In genomic region chr7:92359801-92360200, GRCh38 we compare ENCODE assay signal across 27 cellular contexts.
DNase-seq lines count a peak whose midpoint lies in the region; ATAC-seq and TF ChIP-seq lines count a peak whose summit lies in the region.
"Had no signal": no experiment of that assay in that cellular context is flagged by ENCODE, and none has a peak within 500 bp of the region (broad histone marks: within the 10 kb centered on the region; RNA-seq: fewer than 3 reads in every experiment).

No MANE protein-coding gene starts in this region.

- peaks cover 6% of the 10 kb centered on the region for H3F3A ChIP-seq in SK-N-SH (replicated peaks; ENCODE audit: insufficient read depth)

- WGBS in SK-N-SH (ENCODE audit: low lambda C conversion rate): 96% methylated on average over 3 of the region's 3 CpGs

- no peak for TF ChIP-seq CTCF in SK-N-SH (IDR thresholded peaks at IDR 0.05)
- TF ChIP-seq CTCF in fibroblast of pulmonary artery (IDR thresholded peaks at IDR 0.05; ENCODE audit: low read length, missing control alignments): no peak
- no peak for TF ChIP-seq CTCF in ascending aorta (IDR thresholded peaks at IDR 0.05)

- H3K9ac ChIP-seq in SK-N-SH: no peak overlapping the region

- CTCF ChIA-PET in SK-N-SH (lab: Yijun Ruan, JAX): no interaction called here

- H3K27me3 ChIP-seq in SK-N-SH (ENCODE audit: insufficient read depth) (no peaks in the 10 kb centered on the region), ascending aorta (no peaks in the 10 kb centered on the region)
- H3K27me3 ChIP-seq: esophagus muscularis mucosa, gastrocnemius medialis, Peyer's patch had no signal

- H3K36me3 ChIP-seq in SK-N-SH (replicated peaks in 1 of 2; ENCODE audit: control insufficient read depth in 1 of 2, insufficient read depth in 2 of 2, low read length in 1 of 2) (peaks cover 36 to 64% of the 10 kb centered on the region in 2 experiments), ascending aorta (peaks cover 12 to 28% of the 10 kb centered on the region in 2 donors)

- H3K79me2 ChIP-seq in SK-N-SH (ENCODE audit: insufficient read depth): no peaks in the 10 kb centered on the region

- POLR2A ChIA-PET in SK-N-SH (lab: Yijun Ruan, JAX): no interaction called here

- TF ChIP-seq RAD21 in SK-N-SH (IDR thresholded peaks at IDR 0.05; ENCODE audit: low read length): no peak

- no peak for TF ChIP-seq EP300 in SK-N-SH (IDR thresholded peaks at IDR 0.05; ENCODE audit: borderline replicate concordance in 1 of 2, low read depth in 1 of 2, low read length in 1 of 2)

- intact Hi-C loops in ascending aorta (cut with DNase I): no loop called here

- H3K4me3 ChIP-seq in SK-N-SH (ENCODE audit: low read depth in 2 of 2, low read length in 1 of 2) (no peak overlapping the region), fibroblast of pulmonary artery (replicated peaks; ENCODE audit: low read depth, low read length) (no peak overlapping the region), ascending aorta (no peak overlapping the region)
- H3K4me3 ChIP-seq: esophagus muscularis mucosa, gastrocnemius medialis, K562, mucosa of descending colon, Peyer's patch had no signal

- H3K4me1 ChIP-seq in SK-N-SH (ENCODE audit: control insufficient read depth in 1 of 2, insufficient read depth in 2 of 2, low read depth in 1 of 2, low read length in 1 of 2) (peaks cover 0 to 7% of the 10 kb centered on the region in 2 experiments; a peak in 1 of 4 replicates), ascending aorta (no peaks in the 10 kb centered on the region)
- H3K4me1 ChIP-seq: esophagus muscularis mucosa, gastrocnemius medialis, Peyer's patch had no signal

- H3K9me3 ChIP-seq in SK-N-SH: no peaks in the 10 kb centered on the region
- no peaks in the 10 kb centered on the region for H3K9me3 ChIP-seq in ascending aorta
- H3K9me3 ChIP-seq: esophagus muscularis mucosa, gastrocnemius medialis, mucosa of descending colon, Peyer's patch had no signal

- H3K9me2 ChIP-seq in SK-N-SH: no peaks in the 10 kb centered on the region

- peak overlapping the region in 1 of 2 experiments; percentile 19; a peak in 2 of 4 replicates for H3K27ac ChIP-seq in SK-N-SH (ENCODE audit: low read depth in 2 of 2, low read length in 1 of 2)
- H3K27ac ChIP-seq in ascending aorta: no peak overlapping the region
- H3K27ac ChIP-seq: esophagus muscularis mucosa, gastrocnemius medialis, Peyer's patch had no signal

- H3K4me2 ChIP-seq in SK-N-SH: no peak overlapping the region; the same call in 1 of the 2 replicates

- H4K20me1 ChIP-seq in SK-N-SH (ENCODE audit: insufficient read depth): no peaks in the 10 kb centered on the region

- DNase-seq in GM04503 (ENCODE audit: low read depth) (peak; percentile 42), SK-N-SH (no peak), fibroblast of pulmonary artery (ENCODE audit: low read depth) (peak; percentile 19), ascending aorta (ENCODE audit: low spot score in 2 of 2) (no peak)
- DNase-seq: activated CD4-positive, alpha-beta memory T cell treated with anti-CD3 and anti-CD28 coated beads, Interleukin-2, amount 10 ng/mL, durations not matched to agents 7 days and 5 days; activated CD8-positive, alpha-beta memory T cell treated with anti-CD3 and anti-CD28 coated beads, Interleukin-2, amount 50 U/mL, for 48 hours; activated naive CD4-positive, alpha-beta T cell treated with anti-CD3 and anti-CD28 coated beads, Interleukin-2, amount 50 U/mL, for 16 hours; aorta; CD4-positive, alpha-beta T cell; dermis blood vessel endothelial cell; DND-41; gastrocnemius medialis; hippocampal formation; left cardiac atrium; mucosa of descending colon; NCI-H1105; NCI-H1930; NCI-H2227 treated with DMSO at 0.1 percent for 48 hours; NCI-H526; Peyer's patch; SIG-M5; T-helper 9 cell had no signal

- ATAC-seq in GM18519 (IDR thresholded peaks at IDR 0.05; ENCODE audit: low FRiP score, unreplicated experiment) (no peak), HG03442 (IDR thresholded peaks at IDR 0.05; ENCODE audit: unreplicated experiment) (no peak), HG02763 (IDR thresholded peaks at IDR 0.05; ENCODE audit: unreplicated experiment) (no peak)
- ATAC-seq: gastrocnemius medialis, K562, left cardiac atrium, mucosa of descending colon had no signal

- no peak overlapping the region for H2AFZ ChIP-seq in SK-N-SH (ENCODE audit: low read depth)

TF ChIP-seq in SK-N-SH, 30 proteins besides CTCF, POLR2A, EP300 and RAD21:
- TF ChIP-seq FOXJ3 (CRISPR knock-in tag; IDR thresholded peaks at IDR 0.05) (no peak), PBX3 (IDR thresholded peaks at IDR 0.05) (peak; percentile 27; the same call in 1 of the 2 replicates), EZH2phosphoT487 (IDR thresholded peaks at IDR 0.05; ENCODE audit: borderline replicate concordance, low read depth) (no peak), SIN3A (IDR thresholded peaks at IDR 0.05; ENCODE audit: borderline replicate concordance, low read depth, low read length) (no peak), SMC3 (IDR thresholded peaks at IDR 0.05; ENCODE audit: low read depth, low read length) (no peak)

Comparison
In these comparisons a context has a peak if more than half of its experiments do, and no peak if none do; other contexts are left out.
1. DNase-seq: peak in GM04503 (single experiment) and fibroblast of pulmonary artery (single experiment); none in SK-N-SH (single experiment) and ascending aorta (0 of 2).